Comparison of ENCODE assay signal across 8 cellular contexts in genomic region chr17:28746611-28747045, GRCh38. TPM values are rescaled to one million over a fixed set of nuclear protein-coding genes. Genes with fewer than 3 reads are reported as not detected.
DNase-seq lines count a peak whose midpoint lies in the region; ATAC-seq, FAIRE-seq and TF ChIP-seq lines count a peak whose summit lies in the region.

No MANE protein-coding gene starts in this region.

- peak overlapping the region; percentile 93 to 99; a peak in 3 of 4 replicates for H3K9ac ChIP-seq in K562 (ENCODE audit: insufficient read depth in 1 of 2, low read depth in 2 of 2, low read length in 2 of 2)

- H3K36me3 Mint-ChIP-seq in CD8-positive, alpha-beta memory T cell, result peaks cover 0 to 26% (median 0%) of the 10 kb centered on the region in 3 donors

- no peak for TF ChIP-seq CTCF in K562 (IDR thresholded peaks at IDR 0.05 in 2 of 3, conservative IDR thresholded peaks at IDR 0.05 in 1 of 3; ENCODE audit: insufficient read depth in 2 of 3, low read depth in 1 of 3, low read length in 3 of 3)

- H3K4me1 Mint-ChIP-seq in CD8-positive, alpha-beta memory T cell, result peaks cover 3 to 34% (median 17%) of the 10 kb centered on the region in 3 donors

- BruUV-seq in K562 (replicated peaks; lab: Mats Ljungman, UMichigan), result no TSS peak

- H3K4me3 Mint-ChIP-seq in CD8-positive, alpha-beta memory T cell, result peak overlapping the region in 5 of 7 donors; percentile 40 to 56 (median 46)

- 70% methylated on average over 5 of the region's 5 CpGs for WGBS in K562 (ENCODE audit: insufficient coverage, low coverage, missing lambda C conversion rate)
- 74 to 80% methylated on average over 1 to 2 of the region's 5 CpGs for WGBS in mesodermal cell (ENCODE audit: insufficient coverage in 2 of 2), 2 experiments

- H3K4me2 ChIP-seq in K562 (ENCODE audit: insufficient read depth, low read length), result peak overlapping the region; percentile 94; the same call in 1 of the 2 replicates

- no peak for DNase-seq in CD8-positive, alpha-beta memory T cell
- DNase-seq in NCI-H1694 treated with DMSO at 0.1 percent for 48 hours (lab: John Stamatoyannopoulos, UW) (peak; percentile 80), K562 (ENCODE audit: extremely low read depth in 1 of 4, low spot score in 3 of 4) (peak in 2 of 4 experiments; percentile 33 to 49), NCI-H748 (lab: John Stamatoyannopoulos, UW; ENCODE audit: unreplicated experiment) (no peak)
- no peak for DNase-seq in effector memory CD4-positive, alpha-beta T cell

- no peaks in the 10 kb centered on the region for H3K9me1 ChIP-seq in K562 (ENCODE audit: control insufficient read depth, insufficient read depth, low read length)

- intact Hi-C loops in K562 (cut with micrococcal nuclease), result no loop called here

- H3K9me3 Mint-ChIP-seq in CD8-positive, alpha-beta memory T cell, result no peaks in the 10 kb centered on the region

- CTCF ChIA-PET in CD8-positive, alpha-beta memory T cell (lab: Charles Lee), result interaction anchor here (1.0 to 17.0 kb wide), 4 partner anchors 17 to 156 kb away, joined by 3 to 579 read pairs (median 6); partner anchors contain the start of genes NEK8, RPL23A and TLCD1
- CTCF ChIA-PET in K562 (lab: Yijun Ruan, JAX; ENCODE audit: low intra/inter-chr PET ratio), result interaction anchor here (6.8 kb wide), 1 partner anchor 19 kb away, joined by 117 read pairs; the partner anchor contains the start of genes NEK8 and TLCD1

- peaks cover 27% of the 10 kb centered on the region for H4K20me1 ChIP-seq in K562 (replicated peaks; ENCODE audit: control insufficient read depth, insufficient read depth, low read length)

- peaks cover 65% of the 10 kb centered on the region for H3K79me2 ChIP-seq in K562 (ENCODE audit: control insufficient read depth, insufficient read depth, low read length)

- TF ChIP-seq POLR2A in K562 (conservative IDR thresholded peaks at IDR 0.05), result no peak

- peak overlapping the region; percentile 87 for H3K27ac ChIP-seq in CD8-positive, alpha-beta memory T cell (ENCODE audit: low read depth, low read length)
- peak overlapping the region; percentile 96; the same call in 1 of the 3 replicates for H3K27ac ChIP-seq in K562 (ENCODE audit: extremely low read depth, low read depth, low read length)
- H3K27ac ChIP-seq in mesodermal cell (ENCODE audit: low read depth, low read length, severe bottlenecking), result peak overlapping the region; percentile 100
- H3K27ac ChIP-seq in effector memory CD4-positive, alpha-beta T cell (ENCODE audit: insufficient read depth, low read length, poor library complexity, severe bottlenecking), result no peak overlapping the region

- H3K36me3 ChIP-seq in CD8-positive, alpha-beta memory T cell (ENCODE audit: insufficient read depth, low read length), result no peaks in the 10 kb centered on the region
- H3K36me3 ChIP-seq in K562 (ENCODE audit: control insufficient read depth, insufficient read depth, low read length) (peaks cover 68% of the 10 kb centered on the region), mesodermal cell (ENCODE audit: control insufficient read depth, insufficient read depth, low read length) (peaks cover 66% of the 10 kb centered on the region)
- H3K36me3 ChIP-seq in effector memory CD4-positive, alpha-beta T cell (ENCODE audit: control insufficient read depth, insufficient read depth, low read length), result peaks cover 10% of the 10 kb centered on the region

- TF ChIP-seq EP300 in K562 (IDR thresholded peaks at IDR 0.05; ENCODE audit: low read length), result no peak

- no peak for TF ChIP-seq RAD21 in K562 (CRISPR knock-in tag; conservative IDR thresholded peaks at IDR 0.05 in 1 of 2, IDR thresholded peaks at IDR 0.05 in 1 of 2)

- H3K27me3 Mint-ChIP-seq in CD8-positive, alpha-beta memory T cell, result no peaks in the 10 kb centered on the region

- POLR2A ChIA-PET in CD8-positive, alpha-beta memory T cell (lab: Charles Lee), result interaction anchor here (1.3 to 9.2 kb wide), 2 partner anchors 19 to 35 kb away, joined by 3 to 128 read pairs; partner anchors contain the start of genes NEK8, PROCA1 and TLCD1
- POLR2A ChIA-PET in K562 (lab: Yijun Ruan, JAX), result interaction anchor here (0.6 to 17.4 kb wide), 12 partner anchors 10 to 205 kb away, joined by 3 to 367 read pairs (median 4); partner anchors contain the start of genes NEK8, RPL23A and TLCD1

- no peak for FAIRE-seq in K562 (lab: Jason Lieb, UNC)

- peak overlapping the region; percentile 50 to 88 (median 77) for H3K27ac Mint-ChIP-seq in CD8-positive, alpha-beta memory T cell

- no peaks in the 10 kb centered on the region for H3K9me3 ChIP-seq in CD8-positive, alpha-beta memory T cell (ENCODE audit: low read length)
- H3K9me3 ChIP-seq in K562 (replicated peaks; ENCODE audit: control insufficient read depth, insufficient read depth, low read depth, low read length) (no peaks in the 10 kb centered on the region), mesodermal cell (ENCODE audit: control insufficient read depth, low read length) (no peaks in the 10 kb centered on the region)
- no peaks in the 10 kb centered on the region for H3K9me3 ChIP-seq in effector memory CD4-positive, alpha-beta T cell (ENCODE audit: control insufficient read depth, low read length)

- no peak overlapping the region for H2AFZ ChIP-seq in K562 (ENCODE audit: low read depth, low read length)

- no peak overlapping the region for H3K4me3 ChIP-seq in CD8-positive, alpha-beta memory T cell (ENCODE audit: low read length)
- H3K4me3 ChIP-seq in K562, result no peak overlapping the region
- H3K4me3 ChIP-seq in mesodermal cell (ENCODE audit: extremely low read depth, insufficient read depth, low read length, poor library complexity, severe bottlenecking), result peak overlapping the region; percentile 98
- H3K4me3 ChIP-seq in effector memory CD4-positive, alpha-beta T cell (ENCODE audit: insufficient read depth, low read depth, low read length, poor library complexity, severe bottlenecking), result no peak overlapping the region

- in situ Hi-C loops in K562 (cut with MboI), result no loop called here

- H3K4me1 ChIP-seq in CD8-positive, alpha-beta memory T cell (ENCODE audit: insufficient read depth, low read length), result peaks cover 36% of the 10 kb centered on the region
- peaks cover 33 to 71% of the 10 kb centered on the region in 2 experiments for H3K4me1 ChIP-seq in K562 (replicated peaks in 1 of 2; ENCODE audit: control insufficient read depth in 2 of 2, insufficient read depth in 2 of 2, low read length in 2 of 2)
- peaks cover 23% of the 10 kb centered on the region for H3K4me1 ChIP-seq in mesodermal cell (ENCODE audit: control insufficient read depth, insufficient read depth, low read length, poor library complexity, severe bottlenecking)
- H3K4me1 ChIP-seq in effector memory CD4-positive, alpha-beta T cell (ENCODE audit: control insufficient read depth, insufficient read depth, low read length, poor library complexity, severe bottlenecking), result peaks cover 28% of the 10 kb centered on the region

- no peaks in the 10 kb centered on the region for H3K27me3 ChIP-seq in CD8-positive, alpha-beta memory T cell (ENCODE audit: insufficient read depth, low read length, poor library complexity, severe bottlenecking)
- no peaks in the 10 kb centered on the region for H3K27me3 ChIP-seq in K562 (ENCODE audit: control insufficient read depth in 2 of 2, insufficient read depth in 2 of 2, low read length in 2 of 2)
- H3K27me3 ChIP-seq in effector memory CD4-positive, alpha-beta T cell (replicated peaks; ENCODE audit: control insufficient read depth, insufficient read depth, low read length, poor library complexity, severe bottlenecking), result no peaks in the 10 kb centered on the region

- no peak for ATAC-seq in K562
- ATAC-seq in GM21619 (IDR thresholded peaks at IDR 0.05; ENCODE audit: unreplicated experiment), result no peak
- ATAC-seq in HG03175 (IDR thresholded peaks at IDR 0.05; ENCODE audit: unreplicated experiment), result no peak

RNA-seq across cellular contexts. Expression of gene TRAF4, which starts 2.8 kb away (rescaled TPM):
- 100 to 1,000 TPM; 176 to 182 TPM for total RNA-seq in CD8-positive, alpha-beta memory T cell
- polyA plus RNA-seq in CD8-positive, alpha-beta memory T cell, result 2.7 TPM
- 164 and 626 TPM in 2 replicates for total RNA-seq in K562 (2011; cell fraction: chromatin; rRNA removed; ENCODE audit: low replicate concordance)
- total RNA-seq in K562 (2011; cell fraction: nucleolus; rRNA removed), result 558 and 573 TPM in 2 replicates
- 242 and 260 TPM in 2 replicates for total RNA-seq in K562 (2011; cell fraction: nucleoplasm; rRNA removed)
- total RNA-seq in K562 (2014; rRNA removed), result 75.4 and 112 TPM in 2 replicates
- 23.6 and 32.0 TPM in 2 replicates for total RNA-seq in K562 (2014; rRNA removed; fragmentation: Illumina TruSeq; extraction: Trizol)
- 45.6 and 52.6 TPM in 2 replicates for total RNA-seq in K562 (2015; rRNA removed; fragmentation: Illumina TruSeq; extraction: Trizol)
- total RNA-seq in K562 (2021), result 147 and 156 TPM in 2 replicates
- polyA plus RNA-seq in K562 (2011; rRNA removed), result 72.4 and 96.6 TPM in 2 replicates
- 87.1 and 180 TPM in 2 replicates for polyA plus RNA-seq in K562 (2011; cell fraction: cytosol; rRNA removed)
- 335 and 714 TPM in 2 replicates for polyA plus RNA-seq in K562 (2011; cell fraction: nucleus; rRNA removed)
- 70.3 and 95.8 TPM in 2 replicates for polyA plus RNA-seq in K562 (2012)
- polyA plus RNA-seq in K562 (2014; fragmentation: Illumina TruSeq; extraction: Trizol), result 85.4 and 87.7 TPM in 2 replicates
- 1 to 10 TPM; 2.4 to 5.0 TPM for polyA plus RNA-seq in K562 (2014; fragmentation: Nextera tagmentation; extraction: Ambion mirVana)
- polyA plus RNA-seq in K562 (2014; rRNA removed), result 108 and 121 TPM in 2 replicates
- 26.9 and 43.6 TPM in 2 replicates for polyA minus RNA-seq in K562 (2011; rRNA and poly(A)+ RNA removed)
- 67.1 and 85.3 TPM in 2 replicates for polyA minus RNA-seq in K562 (2011; cell fraction: cytosol; rRNA and poly(A)+ RNA removed)
- 145 and 253 TPM in 2 replicates for polyA minus RNA-seq in K562 (2011; cell fraction: nucleus; rRNA and poly(A)+ RNA removed)
- polyA plus RNA-seq in mesodermal cell (2013, experiment 1 of 2), result 142 TPM
- polyA plus RNA-seq in mesodermal cell (2013, experiment 2 of 2), result 97.2 TPM

RNA-seq across cellular contexts. Expression of gene NEK8, which starts 18.0 kb away (rescaled TPM):
- total RNA-seq in CD8-positive, alpha-beta memory T cell, result 1 to 10 TPM; 8.0 to 8.8 TPM
- 2.5 TPM for polyA plus RNA-seq in CD8-positive, alpha-beta memory T cell
- total RNA-seq in K562 (2011; cell fraction: chromatin; rRNA removed; ENCODE audit: low replicate concordance), result 53.1 and 144 TPM in 2 replicates
- 60.9 and 78.0 TPM in 2 replicates for total RNA-seq in K562 (2011; cell fraction: nucleolus; rRNA removed)
- total RNA-seq in K562 (2011; cell fraction: nucleoplasm; rRNA removed), result 42.5 and 50.3 TPM in 2 replicates
- total RNA-seq in K562 (2014; rRNA removed) (4.6 and 5.8 TPM in 2 replicates), K562 (2014; rRNA removed; fragmentation: Illumina TruSeq; extraction: Trizol) (3.9 TPM in 2 replicates), K562 (2015; rRNA removed; fragmentation: Illumina TruSeq; extraction: Trizol) (3.6 and 4.5 TPM in 2 replicates), K562 (2021) (6.4 and 7.8 TPM in 2 replicates)
- polyA plus RNA-seq in K562 (2011; rRNA removed) (16.6 and 17.7 TPM in 2 replicates), K562 (2014; fragmentation: Illumina TruSeq; extraction: Trizol) (5.7 and 8.2 TPM in 2 replicates), K562 (2014; fragmentation: Nextera tagmentation; extraction: Ambion mirVana) (1 to 10 TPM in 1 of 2 experiments, under 1 TPM in 1; 0.98 to 1.6 TPM), K562 (2014; rRNA removed) (7.6 and 10.3 TPM in 2 replicates)
- 11.0 and 15.6 TPM in 2 replicates for polyA plus RNA-seq in K562 (2011; cell fraction: cytosol; rRNA removed)
- 27.1 and 34.4 TPM in 2 replicates for polyA plus RNA-seq in K562 (2011; cell fraction: nucleus; rRNA removed)
- 5.1 and 5.5 TPM in 2 replicates for polyA plus RNA-seq in K562 (2012)
- 23.5 and 32.9 TPM in 2 replicates for polyA minus RNA-seq in K562 (2011; rRNA and poly(A)+ RNA removed)
- polyA minus RNA-seq in K562 (2011; cell fraction: cytosol; rRNA and poly(A)+ RNA removed), result 9.6 and 10.3 TPM in 2 replicates
- polyA minus RNA-seq in K562 (2011; cell fraction: nucleus; rRNA and poly(A)+ RNA removed), result 18.8 and 23.9 TPM in 2 replicates
- polyA plus RNA-seq in mesodermal cell (2013, experiment 1 of 2), result 4.8 TPM
- polyA plus RNA-seq in mesodermal cell (2013, experiment 2 of 2), result 5.7 TPM

RNA-seq across cellular contexts. Expression of gene TLCD1, which starts 20.6 kb away (rescaled TPM):
- 10 to 100 TPM; 36.5 to 38.9 TPM for total RNA-seq in CD8-positive, alpha-beta memory T cell
- polyA plus RNA-seq in CD8-positive, alpha-beta memory T cell, result not detected
- 34.1 and 67.7 TPM in 2 replicates for total RNA-seq in K562 (2011; cell fraction: chromatin; rRNA removed; ENCODE audit: low replicate concordance)
- 59.7 and 73.9 TPM in 2 replicates for total RNA-seq in K562 (2011; cell fraction: nucleolus; rRNA removed)
- total RNA-seq in K562 (2011; cell fraction: nucleoplasm; rRNA removed), result 47.7 and 50.0 TPM in 2 replicates
- total RNA-seq in K562 (2014; rRNA removed), result 15.8 and 26.0 TPM in 2 replicates
- total RNA-seq in K562 (2014; rRNA removed; fragmentation: Illumina TruSeq; extraction: Trizol), result 19.7 and 21.7 TPM in 2 replicates
- total RNA-seq in K562 (2015; rRNA removed; fragmentation: Illumina TruSeq; extraction: Trizol), result 15.7 and 18.1 TPM in 2 replicates
- 27.1 and 29.5 TPM in 2 replicates for total RNA-seq in K562 (2021)
- polyA plus RNA-seq in K562 (2011; rRNA removed), result 17.2 and 33.2 TPM in 2 replicates
- 28.5 and 69.2 TPM in 2 replicates for polyA plus RNA-seq in K562 (2011; cell fraction: cytosol; rRNA removed)
- 25.3 and 42.9 TPM in 2 replicates for polyA plus RNA-seq in K562 (2011; cell fraction: nucleus; rRNA removed)
- polyA plus RNA-seq in K562 (2012), result 14.3 and 27.8 TPM in 2 replicates
- 34.2 and 37.7 TPM in 2 replicates for polyA plus RNA-seq in K562 (2014; fragmentation: Illumina TruSeq; extraction: Trizol)
- polyA plus RNA-seq in K562 (2014; fragmentation: Nextera tagmentation; extraction: Ambion mirVana), result 10 to 100 TPM in 1 of 2 experiments, 1 to 10 TPM in 1; 6.8 to 10.2 TPM
- polyA plus RNA-seq in K562 (2014; rRNA removed), result 25.0 and 34.7 TPM in 2 replicates
- polyA minus RNA-seq in K562 (2011; rRNA and poly(A)+ RNA removed), result 15.8 and 41.3 TPM in 2 replicates
- 7.2 and 13.1 TPM in 2 replicates for polyA minus RNA-seq in K562 (2011; cell fraction: cytosol; rRNA and poly(A)+ RNA removed)
- 32.4 and 42.9 TPM in 2 replicates for polyA minus RNA-seq in K562 (2011; cell fraction: nucleus; rRNA and poly(A)+ RNA removed)
- 6.0 TPM for polyA plus RNA-seq in mesodermal cell (2013, experiment 1 of 2)
- 8.9 TPM for polyA plus RNA-seq in mesodermal cell (2013, experiment 2 of 2)

RNA-seq across cellular contexts. Expression of gene RPL23A, which starts 26.8 kb away (rescaled TPM):
- 1,000 to 10,000 TPM; 2,670 to 2,692 TPM for total RNA-seq in CD8-positive, alpha-beta memory T cell
- 5,358 TPM for polyA plus RNA-seq in CD8-positive, alpha-beta memory T cell
- 434 and 501 TPM in 2 replicates for total RNA-seq in K562 (2011; cell fraction: chromatin; rRNA removed; ENCODE audit: low replicate concordance)
- total RNA-seq in K562 (2011; cell fraction: nucleolus; rRNA removed), result 468 and 553 TPM in 2 replicates
- total RNA-seq in K562 (2011; cell fraction: nucleoplasm; rRNA removed), result 654 and 1,193 TPM in 2 replicates
- total RNA-seq in K562 (2014; rRNA removed) (1,152 and 1,205 TPM in 2 replicates), K562 (2014; rRNA removed; fragmentation: Illumina TruSeq; extraction: Trizol) (2,395 and 2,469 TPM in 2 replicates), K562 (2015; rRNA removed; fragmentation: Illumina TruSeq; extraction: Trizol) (1,764 and 1,818 TPM in 2 replicates), K562 (2021) (2,532 and 2,839 TPM in 2 replicates)
- polyA plus RNA-seq in K562 (2011; rRNA removed) (2,188 and 2,272 TPM in 2 replicates), K562 (2014; fragmentation: Illumina TruSeq; extraction: Trizol) (1,539 and 1,550 TPM in 2 replicates), K562 (2014; fragmentation: Nextera tagmentation; extraction: Ambion mirVana) (1,000 to 10,000 TPM; 6,705 to 7,115 TPM), K562 (2014; rRNA removed) (1,016 and 1,176 TPM in 2 replicates)
- 483 and 1,010 TPM in 2 replicates for polyA plus RNA-seq in K562 (2011; cell fraction: cytosol; rRNA removed)
- 376 and 671 TPM in 2 replicates for polyA plus RNA-seq in K562 (2011; cell fraction: nucleus; rRNA removed)
- polyA plus RNA-seq in K562 (2012), result 2,873 and 3,044 TPM in 2 replicates
- 3,418 and 5,037 TPM in 2 replicates for polyA minus RNA-seq in K562 (2011; rRNA and poly(A)+ RNA removed)
- 735 and 1,003 TPM in 2 replicates for polyA minus RNA-seq in K562 (2011; cell fraction: cytosol; rRNA and poly(A)+ RNA removed)
- 214 and 406 TPM in 2 replicates for polyA minus RNA-seq in K562 (2011; cell fraction: nucleus; rRNA and poly(A)+ RNA removed)
- 2,457 TPM for polyA plus RNA-seq in mesodermal cell (2013, experiment 1 of 2)
- 2,483 TPM for polyA plus RNA-seq in mesodermal cell (2013, experiment 2 of 2)

RNA-seq across cellular contexts. Expression of gene RAB34, which starts 29.0 kb away (rescaled TPM):
- 1 to 10 TPM; 7.9 to 8.3 TPM for total RNA-seq in CD8-positive, alpha-beta memory T cell
- polyA plus RNA-seq in CD8-positive, alpha-beta memory T cell, result 2.6 TPM
- total RNA-seq in K562 (2011; cell fraction: chromatin; rRNA removed; ENCODE audit: low replicate concordance), result 3.0 and 5.4 TPM in 2 replicates
- total RNA-seq in K562 (2011; cell fraction: nucleolus; rRNA removed), result 1.2 and 2.6 TPM in 2 replicates
- total RNA-seq in K562 (2011; cell fraction: nucleoplasm; rRNA removed), result 2.2 and 3.7 TPM in 2 replicates
- total RNA-seq in K562 (2014; rRNA removed), result 0.37 and 3.8 TPM in 2 replicates
- total RNA-seq in K562 (2014; rRNA removed; fragmentation: Illumina TruSeq; extraction: Trizol), result 0.29 and 0.47 TPM in 2 replicates
- 0.18 and 0.26 TPM in 2 replicates for total RNA-seq in K562 (2015; rRNA removed; fragmentation: Illumina TruSeq; extraction: Trizol)
- total RNA-seq in K562 (2021), result 0.92 and 2.1 TPM in 2 replicates
- 0.60 and 0.81 TPM in 2 replicates for polyA plus RNA-seq in K562 (2011; rRNA removed)
- polyA plus RNA-seq in K562 (2011; cell fraction: cytosol; rRNA removed), result 0.45 and 0.53 TPM in 2 replicates
- polyA plus RNA-seq in K562 (2011; cell fraction: nucleus; rRNA removed), result 1.3 and 3.1 TPM in 2 replicates
- 0.10 and 0.36 TPM in 2 replicates for polyA plus RNA-seq in K562 (2012)
- polyA plus RNA-seq in K562 (2014; fragmentation: Illumina TruSeq; extraction: Trizol), result 0.19 TPM in 1 of 2 replicates, not detected in the other
- under 1 TPM in 1 of 2 experiments, not detected in 1; 0.07 TPM for polyA plus RNA-seq in K562 (2014; fragmentation: Nextera tagmentation; extraction: Ambion mirVana)
- polyA plus RNA-seq in K562 (2014; rRNA removed), result 0.44 and 1.0 TPM in 2 replicates
- not detected in 2 replicates for polyA minus RNA-seq in K562 (2011; rRNA and poly(A)+ RNA removed)
- polyA minus RNA-seq in K562 (2011; cell fraction: cytosol; rRNA and poly(A)+ RNA removed), result 3.1 TPM in 1 of 2 replicates, not detected in the other
- 0.81 and 1.3 TPM in 2 replicates for polyA minus RNA-seq in K562 (2011; cell fraction: nucleus; rRNA and poly(A)+ RNA removed)
- 209 TPM for polyA plus RNA-seq in mesodermal cell (2013, experiment 1 of 2)
- 185 TPM for polyA plus RNA-seq in mesodermal cell (2013, experiment 2 of 2)
